1 cellular context compared by ENCODE assay signal in the genomic region with DNA sequence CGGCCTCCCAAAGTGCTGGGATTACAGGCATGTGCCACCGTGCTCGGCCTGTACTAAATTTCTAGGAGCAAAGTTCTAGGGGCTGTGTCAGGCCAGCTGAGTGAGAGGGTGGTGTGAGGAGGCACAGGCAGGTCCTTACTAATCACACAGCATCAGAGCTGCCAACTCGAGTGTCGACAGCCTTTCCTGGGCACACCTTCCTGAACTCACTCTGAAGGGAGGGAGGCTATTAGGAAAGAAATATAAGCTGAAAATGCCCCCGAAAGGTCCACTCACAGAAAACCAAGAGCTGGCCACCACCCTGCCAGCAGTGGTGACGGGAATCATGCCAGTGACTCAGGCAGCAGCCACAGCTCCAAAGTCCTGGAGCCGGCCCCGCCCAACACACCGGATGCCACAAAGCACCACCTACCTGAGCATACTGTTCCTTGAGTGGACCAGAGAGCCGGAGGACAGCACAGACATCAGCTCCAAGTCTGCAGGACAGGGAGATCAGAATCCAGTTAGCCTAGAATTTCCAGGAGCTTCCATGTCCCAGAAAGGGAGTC.
A peak's percentile ranks its signal among the peaks of the same experiment; 100 is the strongest.
TF ChIP-seq lines count a peak whose summit lies in the region.

No MANE protein-coding gene starts in this region.

TF ChIP-seq in HepG2, 621 proteins besides CTCF, POLR2A, EP300 and RAD21 (continued from another document and continues in another):
- TF ChIP-seq, protein P1, sequence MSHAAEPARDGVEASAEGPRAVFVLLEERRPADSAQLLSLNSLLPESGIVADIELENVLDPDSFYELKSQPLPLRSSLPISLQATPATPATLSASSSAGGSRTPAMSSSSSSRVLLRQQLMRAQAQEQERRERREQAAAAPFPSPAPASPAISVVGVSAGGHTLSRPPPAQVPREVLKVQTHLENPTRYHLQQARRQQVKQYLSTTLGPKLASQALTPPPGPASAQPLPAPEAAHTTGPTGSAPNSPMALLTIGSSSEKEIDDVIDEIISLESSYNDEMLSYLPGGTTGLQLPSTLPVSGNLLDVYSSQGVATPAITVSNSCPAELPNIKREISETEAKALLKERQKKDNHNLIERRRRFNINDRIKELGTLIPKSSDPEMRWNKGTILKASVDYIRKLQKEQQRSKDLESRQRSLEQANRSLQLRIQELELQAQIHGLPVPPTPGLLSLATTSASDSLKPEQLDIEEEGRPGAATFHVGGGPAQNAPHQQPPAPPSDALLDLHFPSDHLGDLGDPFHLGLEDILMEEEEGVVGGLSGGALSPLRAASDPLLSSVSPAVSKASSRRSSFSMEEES (CRISPR knock-in tag; IDR thresholded peaks at IDR 0.05): 0 out of 2 replicates have a peak, but pooled peaks have one; percentile 4
- TF ChIP-seq, protein P2, sequence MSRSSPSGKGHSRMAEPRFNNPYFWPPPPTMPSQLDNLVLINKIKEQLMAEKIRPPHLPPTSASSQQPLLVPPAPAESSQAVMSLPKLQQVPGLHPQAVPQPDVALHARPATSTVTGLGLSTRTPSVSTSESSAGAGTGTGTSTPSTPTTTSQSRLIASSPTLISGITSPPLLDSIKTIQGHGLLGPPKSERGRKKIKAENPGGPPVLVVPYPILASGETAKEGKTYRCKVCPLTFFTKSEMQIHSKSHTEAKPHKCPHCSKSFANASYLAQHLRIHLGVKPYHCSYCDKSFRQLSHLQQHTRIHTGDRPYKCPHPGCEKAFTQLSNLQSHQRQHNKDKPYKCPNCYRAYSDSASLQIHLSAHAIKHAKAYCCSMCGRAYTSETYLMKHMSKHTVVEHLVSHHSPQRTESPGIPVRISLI (CRISPR knock-in tag; IDR thresholded peaks at IDR 0.05; ENCODE audit: borderline replicate concordance): no peak; the same call in 1 of the 2 replicates
- TF ChIP-seq IRF2 (CRISPR knock-in tag; IDR thresholded peaks at IDR 0.05) (peak; percentile 23; the same call in 1 of the 2 replicates), LCORL (IDR thresholded peaks at IDR 0.05) (no peak), LCORL (CRISPR knock-in tag; IDR thresholded peaks at IDR 0.05) (peak; percentile 73; the same call in 1 of the 2 replicates), ZNF615 (CRISPR knock-in tag; IDR thresholded peaks at IDR 0.05; ENCODE audit: borderline replicate concordance) (no peak), ZNF660 (CRISPR knock-in tag; IDR thresholded peaks at IDR 0.05; ENCODE audit: borderline replicate concordance, low read depth) (no peak), THYN1 (CRISPR knock-in tag; IDR thresholded peaks at IDR 0.05; ENCODE audit: borderline replicate concordance, low read depth) (no peak), FOXK1 (CRISPR knock-in tag; IDR thresholded peaks at IDR 0.05; ENCODE audit: borderline replicate concordance, low read depth) (no peak; the same call in 1 of the 2 replicates), KLF13 (CRISPR knock-in tag; IDR thresholded peaks at IDR 0.05) (no peak), ZNF292 (CRISPR knock-in tag; IDR thresholded peaks at IDR 0.05; ENCODE audit: borderline replicate concordance, low read depth) (peak; percentile 77; the same call in 1 of the 2 replicates), ZNF773 (CRISPR knock-in tag; IDR thresholded peaks at IDR 0.05; ENCODE audit: borderline replicate concordance) (no peak), ZNF781 (CRISPR knock-in tag; IDR thresholded peaks at IDR 0.05; ENCODE audit: borderline replicate concordance, not compliant biosample characterization) (no peak), ATF7 (IDR thresholded peaks at IDR 0.05) (no peak), ATF7 (CRISPR knock-in tag; IDR thresholded peaks at IDR 0.05) (no peak), ZNF850 (CRISPR knock-in tag; conservative IDR thresholded peaks at IDR 0.05) (no peak), ZNF232 (CRISPR knock-in tag; IDR thresholded peaks at IDR 0.05; ENCODE audit: borderline replicate concordance) (0 out of 2 replicates have a peak, but pooled peaks have one; percentile 36), GABPB1 (CRISPR knock-in tag; IDR thresholded peaks at IDR 0.05) (peak; percentile 50), IRX3 (CRISPR knock-in tag; IDR thresholded peaks at IDR 0.05; ENCODE audit: borderline replicate concordance, low read depth) (no peak), ZNF768 (CRISPR knock-in tag; IDR thresholded peaks at IDR 0.05) (peak; percentile 78), ZNF547 (CRISPR knock-in tag; IDR thresholded peaks at IDR 0.05) (peak; percentile 59; the same call in 1 of the 2 replicates), ZNF274 (CRISPR knock-in tag; IDR thresholded peaks at IDR 0.05) (peak; percentile 43; the same call in 1 of the 2 replicates), ZNF563 (CRISPR knock-in tag; IDR thresholded peaks at IDR 0.05) (0 out of 2 replicates have a peak, but pooled peaks have one; percentile 32), HHEX (CRISPR knock-in tag; IDR thresholded peaks at IDR 0.05) (no peak), ZNF30 (CRISPR knock-in tag; IDR thresholded peaks at IDR 0.05) (no peak), RFX5 (IDR thresholded peaks at IDR 0.05; ENCODE audit: low read depth, low read length) (no peak), SOX6 (IDR thresholded peaks at IDR 0.05) (no peak), SOX6 (CRISPR knock-in tag; IDR thresholded peaks at IDR 0.05) (peak; percentile 44; the same call in 1 of the 2 replicates), ZNF234 (CRISPR knock-in tag; conservative IDR thresholded peaks at IDR 0.05) (no peak), NPAS2 (CRISPR knock-in tag; IDR thresholded peaks at IDR 0.05; ENCODE audit: borderline replicate concordance) (no peak), SPEN (CRISPR knock-in tag; IDR thresholded peaks at IDR 0.05; ENCODE audit: low read depth) (peak; percentile 73), ARNTL (CRISPR knock-in tag; IDR thresholded peaks at IDR 0.05) (peak; percentile 28; the same call in 1 of the 2 replicates), SOX13 (IDR thresholded peaks at IDR 0.05) (no peak), SOX13 (CRISPR knock-in tag; conservative IDR thresholded peaks at IDR 0.05 in 1 of 2, IDR thresholded peaks at IDR 0.05 in 1 of 2) (no peak), ELF1 (CRISPR knock-in tag; IDR thresholded peaks at IDR 0.05) (peak; percentile 20; the same call in 1 of the 2 replicates)
- TF ChIP-seq, protein P3, sequence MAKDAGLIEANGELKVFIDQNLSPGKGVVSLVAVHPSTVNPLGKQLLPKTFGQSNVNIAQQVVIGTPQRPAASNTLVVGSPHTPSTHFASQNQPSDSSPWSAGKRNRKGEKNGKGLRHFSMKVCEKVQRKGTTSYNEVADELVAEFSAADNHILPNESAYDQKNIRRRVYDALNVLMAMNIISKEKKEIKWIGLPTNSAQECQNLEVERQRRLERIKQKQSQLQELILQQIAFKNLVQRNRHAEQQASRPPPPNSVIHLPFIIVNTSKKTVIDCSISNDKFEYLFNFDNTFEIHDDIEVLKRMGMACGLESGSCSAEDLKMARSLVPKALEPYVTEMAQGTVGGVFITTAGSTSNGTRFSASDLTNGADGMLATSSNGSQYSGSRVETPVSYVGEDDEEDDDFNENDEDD (CRISPR knock-in tag; IDR thresholded peaks at IDR 0.05; ENCODE audit: borderline replicate concordance): peak; percentile 56; the same call in 1 of the 2 replicates
- TF ChIP-seq, protein P4, sequence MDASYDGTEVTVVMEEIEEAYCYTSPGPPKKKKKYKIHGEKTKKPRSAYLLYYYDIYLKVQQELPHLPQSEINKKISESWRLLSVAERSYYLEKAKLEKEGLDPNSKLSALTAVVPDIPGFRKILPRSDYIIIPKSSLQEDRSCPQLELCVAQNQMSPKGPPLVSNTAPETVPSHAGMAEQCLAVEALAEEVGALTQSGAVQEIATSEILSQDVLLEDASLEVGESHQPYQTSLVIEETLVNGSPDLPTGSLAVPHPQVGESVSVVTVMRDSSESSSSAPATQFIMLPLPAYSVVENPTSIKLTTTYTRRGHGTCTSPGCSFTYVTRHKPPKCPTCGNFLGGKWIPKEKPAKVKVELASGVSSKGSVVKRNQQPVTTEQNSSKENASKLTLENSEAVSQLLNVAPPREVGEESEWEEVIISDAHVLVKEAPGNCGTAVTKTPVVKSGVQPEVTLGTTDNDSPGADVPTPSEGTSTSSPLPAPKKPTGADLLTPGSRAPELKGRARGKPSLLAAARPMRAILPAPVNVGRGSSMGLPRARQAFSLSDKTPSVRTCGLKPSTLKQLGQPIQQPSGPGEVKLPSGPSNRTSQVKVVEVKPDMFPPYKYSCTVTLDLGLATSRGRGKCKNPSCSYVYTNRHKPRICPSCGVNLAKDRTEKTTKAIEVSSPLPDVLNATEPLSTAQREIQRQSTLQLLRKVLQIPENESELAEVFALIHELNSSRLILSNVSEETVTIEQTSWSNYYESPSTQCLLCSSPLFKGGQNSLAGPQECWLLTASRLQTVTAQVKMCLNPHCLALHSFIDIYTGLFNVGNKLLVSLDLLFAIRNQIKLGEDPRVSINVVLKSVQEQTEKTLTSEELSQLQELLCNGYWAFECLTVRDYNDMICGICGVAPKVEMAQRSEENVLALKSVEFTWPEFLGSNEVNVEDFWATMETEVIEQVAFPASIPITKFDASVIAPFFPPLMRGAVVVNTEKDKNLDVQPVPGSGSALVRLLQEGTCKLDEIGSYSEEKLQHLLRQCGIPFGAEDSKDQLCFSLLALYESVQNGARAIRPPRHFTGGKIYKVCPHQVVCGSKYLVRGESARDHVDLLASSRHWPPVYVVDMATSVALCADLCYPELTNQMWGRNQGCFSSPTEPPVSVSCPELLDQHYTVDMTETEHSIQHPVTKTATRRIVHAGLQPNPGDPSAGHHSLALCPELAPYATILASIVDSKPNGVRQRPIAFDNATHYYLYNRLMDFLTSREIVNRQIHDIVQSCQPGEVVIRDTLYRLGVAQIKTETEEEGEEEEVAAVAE (CRISPR knock-in tag; IDR thresholded peaks at IDR 0.05; ENCODE audit: borderline replicate concordance): peak; percentile 87
- TF ChIP-seq, protein P5, sequence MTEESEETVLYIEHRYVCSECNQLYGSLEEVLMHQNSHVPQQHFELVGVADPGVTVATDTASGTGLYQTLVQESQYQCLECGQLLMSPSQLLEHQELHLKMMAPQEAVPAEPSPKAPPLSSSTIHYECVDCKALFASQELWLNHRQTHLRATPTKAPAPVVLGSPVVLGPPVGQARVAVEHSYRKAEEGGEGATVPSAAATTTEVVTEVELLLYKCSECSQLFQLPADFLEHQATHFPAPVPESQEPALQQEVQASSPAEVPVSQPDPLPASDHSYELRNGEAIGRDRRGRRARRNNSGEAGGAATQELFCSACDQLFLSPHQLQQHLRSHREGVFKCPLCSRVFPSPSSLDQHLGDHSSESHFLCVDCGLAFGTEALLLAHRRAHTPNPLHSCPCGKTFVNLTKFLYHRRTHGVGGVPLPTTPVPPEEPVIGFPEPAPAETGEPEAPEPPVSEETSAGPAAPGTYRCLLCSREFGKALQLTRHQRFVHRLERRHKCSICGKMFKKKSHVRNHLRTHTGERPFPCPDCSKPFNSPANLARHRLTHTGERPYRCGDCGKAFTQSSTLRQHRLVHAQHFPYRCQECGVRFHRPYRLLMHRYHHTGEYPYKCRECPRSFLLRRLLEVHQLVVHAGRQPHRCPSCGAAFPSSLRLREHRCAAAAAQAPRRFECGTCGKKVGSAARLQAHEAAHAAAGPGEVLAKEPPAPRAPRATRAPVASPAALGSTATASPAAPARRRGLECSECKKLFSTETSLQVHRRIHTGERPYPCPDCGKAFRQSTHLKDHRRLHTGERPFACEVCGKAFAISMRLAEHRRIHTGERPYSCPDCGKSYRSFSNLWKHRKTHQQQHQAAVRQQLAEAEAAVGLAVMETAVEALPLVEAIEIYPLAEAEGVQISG (CRISPR knock-in tag; IDR thresholded peaks at IDR 0.05): peak; percentile 54
- TF ChIP-seq, protein P6, sequence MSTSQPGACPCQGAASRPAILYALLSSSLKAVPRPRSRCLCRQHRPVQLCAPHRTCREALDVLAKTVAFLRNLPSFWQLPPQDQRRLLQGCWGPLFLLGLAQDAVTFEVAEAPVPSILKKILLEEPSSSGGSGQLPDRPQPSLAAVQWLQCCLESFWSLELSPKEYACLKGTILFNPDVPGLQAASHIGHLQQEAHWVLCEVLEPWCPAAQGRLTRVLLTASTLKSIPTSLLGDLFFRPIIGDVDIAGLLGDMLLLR (CRISPR knock-in tag; IDR thresholded peaks at IDR 0.05): no peak
- TF ChIP-seq, protein P7, sequence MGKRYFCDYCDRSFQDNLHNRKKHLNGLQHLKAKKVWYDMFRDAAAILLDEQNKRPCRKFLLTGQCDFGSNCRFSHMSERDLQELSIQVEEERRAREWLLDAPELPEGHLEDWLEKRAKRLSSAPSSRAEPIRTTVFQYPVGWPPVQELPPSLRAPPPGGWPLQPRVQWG (CRISPR knock-in tag; IDR thresholded peaks at IDR 0.05; ENCODE audit: borderline replicate concordance, low read depth): no peak
- TF ChIP-seq, protein P8, sequence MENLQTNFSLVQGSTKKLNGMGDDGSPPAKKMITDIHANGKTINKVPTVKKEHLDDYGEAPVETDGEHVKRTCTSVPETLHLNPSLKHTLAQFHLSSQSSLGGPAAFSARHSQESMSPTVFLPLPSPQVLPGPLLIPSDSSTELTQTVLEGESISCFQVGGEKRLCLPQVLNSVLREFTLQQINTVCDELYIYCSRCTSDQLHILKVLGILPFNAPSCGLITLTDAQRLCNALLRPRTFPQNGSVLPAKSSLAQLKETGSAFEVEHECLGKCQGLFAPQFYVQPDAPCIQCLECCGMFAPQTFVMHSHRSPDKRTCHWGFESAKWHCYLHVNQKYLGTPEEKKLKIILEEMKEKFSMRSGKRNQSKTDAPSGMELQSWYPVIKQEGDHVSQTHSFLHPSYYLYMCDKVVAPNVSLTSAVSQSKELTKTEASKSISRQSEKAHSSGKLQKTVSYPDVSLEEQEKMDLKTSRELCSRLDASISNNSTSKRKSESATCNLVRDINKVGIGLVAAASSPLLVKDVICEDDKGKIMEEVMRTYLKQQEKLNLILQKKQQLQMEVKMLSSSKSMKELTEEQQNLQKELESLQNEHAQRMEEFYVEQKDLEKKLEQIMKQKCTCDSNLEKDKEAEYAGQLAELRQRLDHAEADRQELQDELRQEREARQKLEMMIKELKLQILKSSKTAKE (CRISPR knock-in tag; IDR thresholded peaks at IDR 0.05; ENCODE audit: borderline replicate concordance): no peak
